38 cellular contexts compared by ENCODE assay signal in genomic region chr10:9848278-9848677, GRCh38.
"Had no signal": no experiment of that assay in that cellular context is flagged by ENCODE, and none has a peak within 500 bp of the region (broad histone marks: within the 10 kb centered on the region; RNA-seq: fewer than 3 reads in every experiment).

No MANE protein-coding gene starts in this region.

- H3K27ac ChIP-seq: adrenal gland, body of pancreas, brain microvascular endothelial cell, breast epithelium, cardiac muscle cell, VCaP had no signal

- H3K27ac Mint-ChIP-seq: activated B cell treated with CpG ODN at 0.5 μM for 24 hours; activated CD4-positive, alpha-beta memory T cell treated with anti-CD3 and anti-CD28 coated beads, Interleukin-2, amount 10 ng/mL, durations not matched to agents 7 days and 5 days; activated CD4-positive, alpha-beta T cell treated with anti-CD3 and anti-CD28 coated beads, Interleukin-2, amount 10 ng/mL, durations not matched to agents 24 days and 14 days; activated naive CD4-positive, alpha-beta T cell treated with anti-CD3 and anti-CD28 coated beads for 36 hours; activated naive CD4-positive, alpha-beta T cell treated with anti-CD3 and anti-CD28 coated beads, Interleukin-2, amount 50 U/mL, for 72 hours; activated naive CD8-positive, alpha-beta T cell treated with anti-CD3 and anti-CD28 coated beads for 36 hours; activated T-cell treated with anti-CD3 and anti-CD28 coated beads, Interleukin-2, amount 50 U/mL, for 72 hours; activated T-helper 1 cell treated with anti-CD3 and anti-CD28 coated beads, Interleukin-12 subunit alpha, Interleukin-12 subunit beta, Interleukin-2, Interleukin-4 antibody, amounts not matched to agents 30 ng/mL and 10 ng/mL and 1 ng/mL, durations not matched to agents 14 hours and 24 hours and 36 hours; activated T-helper 17 cell treated with anti-CD3 and anti-CD28 coated beads, Interleukin-2, amount 50 U/mL, for 72 hours; T-cell; T-helper 1 cell treated with Interleukin-12 subunit alpha and Interleukin-12 subunit beta and Interleukin-4 antibody, amounts not matched to agents 30 μg/mL and 1 μg/mL, for 36 hours; T-helper 2 cell treated with Interferon-gamma antibody and Interleukin-4, amounts not matched to agents 5 μg/mL and 100 μg/mL, for 36 hours had no signal

- DNase-seq: activated B cell treated with CpG ODN at 0.5 μM for 24 hours; activated CD4-positive, alpha-beta memory T cell treated with anti-CD3 and anti-CD28 coated beads, Interleukin-2, amount 10 ng/mL, durations not matched to agents 7 days and 5 days; activated CD4-positive, alpha-beta T cell treated with anti-CD3 and anti-CD28 coated beads for 4 hours; activated CD4-positive, alpha-beta T cell treated with anti-CD3 and anti-CD28 coated beads, Interleukin-2, amount 10 ng/mL, durations not matched to agents 24 days and 14 days; activated CD4-positive, alpha-beta T cell treated with anti-CD3 and anti-CD28 coated beads, Interleukin-2, amount 50 U/mL, for 48 hours; activated CD4-positive, CD25-positive, alpha-beta regulatory T cell treated with anti-CD3 and anti-CD28 coated beads, Interleukin-2, amount 50 U/mL, for 72 hours; activated CD8-positive, alpha-beta memory T cell treated with anti-CD3 and anti-CD28 coated beads, Interleukin-2, amount 50 U/mL, for 4 hours; activated effector memory CD4-positive, alpha-beta T cell treated with anti-CD3 and anti-CD28 coated beads, Interleukin-2, amount 50 U/mL, for 16 hours; activated gamma-delta T cell treated with Interleukin-2 at 50 U/mL for 16 hours; activated naive CD4-positive, alpha-beta T cell; activated naive CD4-positive, alpha-beta T cell treated with anti-CD3 and anti-CD28 coated beads for 36 hours; activated naive CD4-positive, alpha-beta T cell treated with anti-CD3 and anti-CD28 coated beads, Interleukin-2, amount 50 U/mL, for 16 hours; activated naive CD8-positive, alpha-beta T cell treated with anti-CD3 and anti-CD28 coated beads for 36 hours; activated T-cell treated with anti-CD3 and anti-CD28 coated beads for 4 hours; activated T-cell treated with anti-CD3 and anti-CD28 coated beads, Interleukin-2, amount 50 U/mL, for 1 hour; activated T-cell treated with anti-CD3 and anti-CD28 coated beads, Interleukin-2, amount 50 U/mL, for 4 hours; activated T-cell treated with anti-CD3 and anti-CD28 coated beads, Interleukin-2, amount 50 U/mL, for 72 hours; amniotic stem cell; aorta; body of pancreas; brain microvascular endothelial cell; caudate nucleus; cerebellar nuclear complex; T-cell; T-helper 2 cell; T-helper 9 cell had no signal

- ATAC-seq: activated naive CD4-positive, alpha-beta T cell treated with anti-CD3 and anti-CD28 coated beads, Interleukin-2, amount 50 U/mL, for 72 hours; activated T-cell treated with anti-CD3 and anti-CD28 coated beads, Interleukin-2, amount 50 U/mL, for 4 hours; activated T-cell treated with anti-CD3 and anti-CD28 coated beads, Interleukin-2, amount 50 U/mL, for 72 hours; activated T-helper 17 cell treated with anti-CD3 and anti-CD28 coated beads, Interleukin-2, amount 50 U/mL, for 72 hours; body of pancreas; T-cell had no signal

- H3K36me3 Mint-ChIP-seq: activated naive CD8-positive, alpha-beta T cell treated with anti-CD3 and anti-CD28 coated beads for 36 hours; T-cell had no signal

- H3K9me3 ChIP-seq: body of pancreas had no signal

- H3K27me3 Mint-ChIP-seq: activated B cell treated with CpG ODN at 0.5 μM for 24 hours; activated CD4-positive, alpha-beta memory T cell treated with anti-CD3 and anti-CD28 coated beads, Interleukin-2, amount 10 ng/mL, durations not matched to agents 7 days and 5 days; activated CD4-positive, alpha-beta T cell treated with anti-CD3 and anti-CD28 coated beads, Interleukin-2, amount 10 ng/mL, durations not matched to agents 24 days and 14 days; activated naive CD8-positive, alpha-beta T cell treated with anti-CD3 and anti-CD28 coated beads for 36 hours; activated T-helper 17 cell treated with anti-CD3 and anti-CD28 coated beads, Interleukin-2, amount 50 U/mL, for 72 hours; central memory CD8-positive, alpha-beta T cell; T-cell had no signal

- H3K4me3 ChIP-seq: adrenal gland, body of pancreas, breast epithelium, cardiac muscle cell had no signal

- H3K4me3 Mint-ChIP-seq: activated B cell treated with CpG ODN at 0.5 μM for 24 hours; activated CD4-positive, alpha-beta memory T cell treated with anti-CD3 and anti-CD28 coated beads, Interleukin-2, amount 10 ng/mL, durations not matched to agents 7 days and 5 days; activated CD4-positive, alpha-beta T cell treated with anti-CD3 and anti-CD28 coated beads, Interleukin-2, amount 10 ng/mL, durations not matched to agents 24 days and 14 days; activated naive CD4-positive, alpha-beta T cell treated with anti-CD3 and anti-CD28 coated beads for 36 hours; activated naive CD8-positive, alpha-beta T cell treated with anti-CD3 and anti-CD28 coated beads for 36 hours; activated T-cell treated with anti-CD3 and anti-CD28 coated beads, Interleukin-2, amount 50 U/mL, for 4 hours; activated T-cell treated with anti-CD3 and anti-CD28 coated beads, Interleukin-2, amount 50 U/mL, for 72 hours; activated T-helper 1 cell treated with anti-CD3 and anti-CD28 coated beads, Interleukin-12 subunit alpha, Interleukin-12 subunit beta, Interleukin-2, Interleukin-4 antibody, amounts not matched to agents 30 ng/mL and 10 ng/mL and 1 ng/mL, durations not matched to agents 14 hours and 24 hours and 36 hours; activated T-helper 17 cell treated with anti-CD3 and anti-CD28 coated beads, Interleukin-2, amount 50 U/mL, for 72 hours; central memory CD8-positive, alpha-beta T cell; T-cell; T-helper 1 cell treated with Interleukin-12 subunit alpha and Interleukin-12 subunit beta and Interleukin-4 antibody, amounts not matched to agents 30 μg/mL and 1 μg/mL, for 36 hours; T-helper 2 cell treated with Interferon-gamma antibody and Interleukin-4, amounts not matched to agents 5 μg/mL and 100 μg/mL, for 36 hours had no signal

- H3K4me1 Mint-ChIP-seq: activated B cell treated with CpG ODN at 0.5 μM for 24 hours; activated CD4-positive, alpha-beta memory T cell treated with anti-CD3 and anti-CD28 coated beads, Interleukin-2, amount 10 ng/mL, durations not matched to agents 7 days and 5 days; activated CD4-positive, alpha-beta T cell treated with anti-CD3 and anti-CD28 coated beads, Interleukin-2, amount 10 ng/mL, durations not matched to agents 24 days and 14 days; activated naive CD8-positive, alpha-beta T cell treated with anti-CD3 and anti-CD28 coated beads for 36 hours; activated T-helper 17 cell treated with anti-CD3 and anti-CD28 coated beads, Interleukin-2, amount 50 U/mL, for 72 hours; central memory CD8-positive, alpha-beta T cell; T-cell had no signal

- H3K36me3 ChIP-seq: adrenal gland, brain microvascular endothelial cell, breast epithelium, cardiac muscle cell had no signal

- H3K27me3 ChIP-seq: adrenal gland, body of pancreas, brain microvascular endothelial cell, breast epithelium, cardiac muscle cell had no signal

- H3K4me1 ChIP-seq: adrenal gland, breast epithelium had no signal

- FAIRE-seq: astrocyte, TTC549 had no signal
